Comparison of ENCODE assay signal across 1 cellular context in genomic region chr5:110702300-110702699, GRCh38.
TF ChIP-seq lines count a peak whose summit lies in the region.

No MANE protein-coding gene starts in this region.

TF ChIP-seq in SK-N-SH, 30 proteins besides CTCF, POLR2A, EP300 and RAD21 (continued from another document):
- TF ChIP-seq REST (IDR thresholded peaks at IDR 0.05; ENCODE audit: low read depth, low read length) (no peak), RCOR1 (IDR thresholded peaks at IDR 0.05; ENCODE audit: low read length) (no peak), FOSL2 (IDR thresholded peaks at IDR 0.05; ENCODE audit: borderline replicate concordance, low read depth) (no peak), FOXJ3 (CRISPR knock-in tag; IDR thresholded peaks at IDR 0.05) (no peak), RFX5 (IDR thresholded peaks at IDR 0.05; ENCODE audit: low read length) (no peak), POLR2AphosphoS5 (IDR thresholded peaks at IDR 0.05; ENCODE audit: low read depth, low read length) (no peak)
